28 cellular contexts compared by ENCODE assay signal in genomic region chr10:92265687-92266258, GRCh38. TPM values are rescaled to one million over a fixed set of nuclear protein-coding genes. Genes with fewer than 3 reads are reported as not detected.
A peak's percentile ranks its signal among the peaks of the same experiment; 100 is the strongest.
DNase-seq lines count a peak whose midpoint lies in the region; ATAC-seq, FAIRE-seq and TF ChIP-seq lines count a peak whose summit lies in the region.
"Had no signal": no experiment of that assay in that cellular context is flagged by ENCODE, and none has a peak within 500 bp of the region (broad histone marks: within the 10 kb centered on the region; RNA-seq: fewer than 3 reads in every experiment).

No MANE protein-coding gene starts in this region.

- CTCF ChIA-PET in HEK293T (lab: Yijun Ruan, JAX): no interaction called here

- POLR2A ChIA-PET in HEK293T (lab: Yijun Ruan, JAX): no interaction called here

- no peaks in the 10 kb centered on the region for H3K27me3 ChIP-seq in esophagus muscularis mucosa
- H3K27me3 ChIP-seq: BLaER1, transverse colon had no signal

- H3K4me1 ChIP-seq in esophagus muscularis mucosa: peaks cover 6 to 24% (median 21%) of the 10 kb centered on the region in 4 donors
- H3K4me1 ChIP-seq: psoas muscle had no signal

- intact Hi-C loops in esophagus muscularis mucosa (cut with DNase I): no loop called here

- H3K4me3 Mint-ChIP-seq in naive B cell: no peak overlapping the region
- H3K4me3 Mint-ChIP-seq: activated naive CD4-positive, alpha-beta T cell treated with anti-CD3 and anti-CD28 coated beads, Interleukin-2, amount 10 ng/mL, durations not matched to agents 7 days and 5 days; mesothelial cell of epicardium; naive thymus-derived CD8-positive, alpha-beta T cell; T-cell had no signal

- no peaks in the 10 kb centered on the region for H3K9me3 Mint-ChIP-seq in naive B cell
- H3K9me3 Mint-ChIP-seq: activated naive CD4-positive, alpha-beta T cell treated with anti-CD3 and anti-CD28 coated beads, Interleukin-2, amount 10 ng/mL, durations not matched to agents 7 days and 5 days; mesothelial cell of epicardium; T-cell had no signal

- peak; percentile 64 for FAIRE-seq in GM18507 (lab: Jason Lieb, UNC)
- FAIRE-seq: islet of Langerhans had no signal

- peaks cover 14 to 22% (median 15%) of the 10 kb centered on the region in 3 donors for H3K4me1 Mint-ChIP-seq in naive B cell
- H3K4me1 Mint-ChIP-seq: mesothelial cell of epicardium had no signal

- TF ChIP-seq EP300 in esophagus muscularis mucosa (IDR thresholded peaks at IDR 0.05): no peak

- H3K9me3 ChIP-seq in esophagus muscularis mucosa: no peaks in the 10 kb centered on the region
- H3K9me3 ChIP-seq: BLaER1, psoas muscle, transverse colon had no signal

- H3K36me3 ChIP-seq in esophagus muscularis mucosa: peaks cover 0 to 4% (median 0%) of the 10 kb centered on the region in 4 donors
- H3K36me3 ChIP-seq: BLaER1, transverse colon had no signal

- no peak overlapping the region for H3K4me3 ChIP-seq in esophagus muscularis mucosa
- H3K4me3 ChIP-seq: BLaER1, psoas muscle, transverse colon had no signal

- H3K27me3 Mint-ChIP-seq in naive B cell: no peaks in the 10 kb centered on the region
- H3K27me3 Mint-ChIP-seq: activated naive CD4-positive, alpha-beta T cell treated with anti-CD3 and anti-CD28 coated beads, Interleukin-2, amount 10 ng/mL, durations not matched to agents 7 days and 5 days; naive thymus-derived CD8-positive, alpha-beta T cell; T-cell had no signal

- peak overlapping the region in 4 of 6 donors; percentile 12 to 69 (median 45) for H3K27ac Mint-ChIP-seq in naive B cell
- H3K27ac Mint-ChIP-seq: activated naive CD4-positive, alpha-beta T cell treated with anti-CD3 and anti-CD28 coated beads, Interleukin-2, amount 10 ng/mL, durations not matched to agents 7 days and 5 days; mesothelial cell of epicardium; T-cell had no signal

- H3K36me3 Mint-ChIP-seq in naive B cell: peaks cover 0 to 6% of the 10 kb centered on the region in 2 donors

- WGBS in esophagus muscularis mucosa: 65% methylated on average over 2 of the region's 2 CpGs

- peak overlapping the region in 1 of 4 donors; percentile 66 for H3K27ac ChIP-seq in esophagus muscularis mucosa (replicated peaks in 1 of 4)
- H3K27ac ChIP-seq: BLaER1, epithelial cell of prostate, psoas muscle, RWPE1, transverse colon had no signal

- peak; percentile 68 for ATAC-seq in GM21825 (IDR thresholded peaks at IDR 0.05; ENCODE audit: unreplicated experiment)
- ATAC-seq in naive B cell (ENCODE audit: low read depth in 2 of 2): peak; percentile 62 to 69
- no peak for ATAC-seq in GM21619 (IDR thresholded peaks at IDR 0.05; ENCODE audit: unreplicated experiment)
- ATAC-seq: naive thymus-derived CD8-positive, alpha-beta T cell; psoas muscle; T-cell had no signal

- no peak for TF ChIP-seq CTCF in esophagus muscularis mucosa (IDR thresholded peaks at IDR 0.05)

- no peak for DNase-seq in GM18507 (ENCODE audit: extremely low spot score, insufficient read length, low read depth)
- DNase-seq in NAMALWA (ENCODE audit: low spot score): peak; percentile 22
- DNase-seq in naive B cell: no peak
- DNase-seq in HEK293T (ENCODE audit: extremely low spot score): no peak
- no peak for DNase-seq in NCI-H1105 (lab: John Stamatoyannopoulos, UW)
- no peak for DNase-seq in esophagus muscularis mucosa (ENCODE audit: extremely low spot score)
- DNase-seq: activated CD4-positive, CD25-positive, alpha-beta regulatory T cell; activated naive CD4-positive, alpha-beta T cell treated with anti-CD3 and anti-CD28 coated beads, Interleukin-2, amount 10 ng/mL, durations not matched to agents 7 days and 5 days; amniotic stem cell; effector CD8-positive, alpha-beta T cell; glutamatergic neuron; H7; IMR-90; naive thymus-derived CD8-positive, alpha-beta T cell; NCI-H1048; NCI-H187; NCI-H226; nucleus accumbens; psoas muscle; T-cell; transverse colon had no signal

- TF ChIP-seq POLR2A in esophagus muscularis mucosa (IDR thresholded peaks at IDR 0.05; ENCODE audit: low read depth): no peak

TF ChIP-seq in HEK293T, 16 proteins besides CTCF, POLR2A, EP300 and RAD21:
- TF ChIP-seq L3MBTL2 (conservative IDR thresholded peaks at IDR 0.05): no peak
- TF ChIP-seq ELF4 (IDR thresholded peaks at IDR 0.05): no peak

RNA-seq across cellular contexts. Expression of gene CPEB3, which starts 25.1 kb away (rescaled TPM):
- polyA plus RNA-seq in naive B cell (ENCODE audit: low read depth in 6 of 6): 1 to 10 TPM; 1.0 to 2.8 (median 2.4) TPM
- 10 to 100 TPM in 2 of 4 donors, 1 to 10 TPM in 2; 6.8 to 11.0 (median 10.4) TPM for total RNA-seq in esophagus muscularis mucosa

RNA-seq across cellular contexts. Expression of gene MARCHF5, which starts 25.2 kb away (rescaled TPM):
- 10 to 100 TPM; 21.7 to 34.7 (median 29.3) TPM for polyA plus RNA-seq in naive B cell (ENCODE audit: low read depth in 6 of 6)
- 10 to 100 TPM; 12.3 to 18.5 (median 16.7) TPM for total RNA-seq in esophagus muscularis mucosa
